9 cellular contexts compared by ENCODE assay signal in the genomic region with DNA sequence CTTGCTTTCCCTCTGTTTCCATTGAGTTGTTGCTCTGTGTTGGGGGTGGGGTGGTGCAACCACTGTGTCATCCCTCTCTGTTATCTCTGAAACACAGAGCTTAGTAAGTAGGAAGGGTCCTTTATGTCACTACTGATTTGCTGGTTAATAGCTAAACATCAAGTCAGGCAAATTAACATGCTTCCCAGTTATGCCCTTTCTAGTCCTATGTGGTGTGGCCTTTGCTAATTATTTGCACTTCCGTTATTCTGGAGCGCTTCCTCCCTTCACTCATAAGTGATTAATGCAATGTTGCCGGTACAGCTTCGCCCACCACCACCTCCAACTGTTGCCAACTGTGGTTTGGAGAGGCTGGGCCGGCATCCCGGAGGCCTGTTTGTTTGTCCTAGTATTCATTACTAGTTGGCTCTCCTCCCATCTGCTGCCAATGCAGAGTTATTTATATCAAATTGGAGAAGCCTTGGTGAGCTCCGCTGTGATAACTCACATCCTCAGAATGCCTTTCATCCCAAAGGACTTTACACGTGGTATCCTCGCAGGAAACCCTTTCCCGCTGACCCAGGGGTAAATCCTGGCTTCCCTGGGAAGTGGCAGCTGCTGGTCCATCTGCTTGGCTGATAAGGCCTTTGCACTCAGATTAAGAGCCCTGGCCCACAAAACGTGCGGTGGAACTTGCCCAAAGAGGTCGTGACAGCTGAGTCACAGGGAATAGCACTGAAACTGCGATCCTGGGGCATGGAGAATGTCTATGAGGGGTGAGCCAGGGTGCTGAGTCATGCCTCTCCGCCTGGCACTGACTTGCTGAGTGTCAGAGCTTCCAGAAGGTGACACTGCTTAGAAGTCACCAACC.
DNase-seq lines count a peak whose midpoint lies in the region; ATAC-seq and TF ChIP-seq lines count a peak whose summit lies in the region.
"Had no signal": no experiment of that assay in that cellular context is flagged by ENCODE, and none has a peak within 500 bp of the region (broad histone marks: within the 10 kb centered on the region; RNA-seq: fewer than 3 reads in every experiment).

No MANE protein-coding gene starts in this region.

- no peaks in the 10 kb centered on the region for H3K36me3 ChIP-seq in testis (ENCODE audit: low read depth, missing control alignments)

- H3K4me3 ChIP-seq in testis, result no peak overlapping the region

- POLR2A ChIA-PET in activated CD8-positive, alpha-beta T cell treated with anti-CD3 and anti-CD28 coated beads for 36 hours (lab: Charles Lee), result interaction anchor here (0.8 kb wide), 1 partner anchor 56 kb away, joined by 3 read pairs; no protein-coding TSS in a partner anchor
- POLR2A ChIA-PET in activated CD8-positive, alpha-beta T cell treated with anti-CD3 and anti-CD28 coated beads, Interleukin-2, amount 10 ng/mL, durations not matched to agents 7 days and 5 days (lab: Charles Lee), result no interaction called here

- H3K9me3 ChIP-seq in testis, result no peaks in the 10 kb centered on the region

- H3K4me1 Mint-ChIP-seq in activated CD8-positive, alpha-beta T cell treated with anti-CD3 and anti-CD28 coated beads for 36 hours (ENCODE audit: low read depth), result peaks cover 7% of the 10 kb centered on the region
- H3K4me1 Mint-ChIP-seq in activated CD8-positive, alpha-beta T cell treated with anti-CD3 and anti-CD28 coated beads, Interleukin-2, amount 10 ng/mL, durations not matched to agents 7 days and 5 days (ENCODE audit: low read depth), result peaks cover 4% of the 10 kb centered on the region
- peaks cover 69% of the 10 kb centered on the region for H3K4me1 Mint-ChIP-seq in dendritic cell treated with granulocyte-macrophage colony-stimulating factor and Interleukin-4, amounts not matched to agents 40 ng/mL and 50 ng/mL, for 4 days (ENCODE audit: low read depth)

- no peak overlapping the region for H3K27ac Mint-ChIP-seq in activated CD8-positive, alpha-beta T cell treated with anti-CD3 and anti-CD28 coated beads for 36 hours
- no peak overlapping the region for H3K27ac Mint-ChIP-seq in activated CD8-positive, alpha-beta T cell treated with anti-CD3 and anti-CD28 coated beads, Interleukin-2, amount 10 ng/mL, durations not matched to agents 7 days and 5 days
- H3K27ac Mint-ChIP-seq in dendritic cell treated with granulocyte-macrophage colony-stimulating factor and Interleukin-4, amounts not matched to agents 40 ng/mL and 50 ng/mL, for 4 days, result peak overlapping the region; percentile 74

- peak; percentile 5 for DNase-seq in activated CD8-positive, alpha-beta T cell treated with anti-CD3 and anti-CD28 coated beads for 36 hours
- DNase-seq in activated CD8-positive, alpha-beta T cell treated with anti-CD3 and anti-CD28 coated beads, Interleukin-2, amount 10 ng/mL, durations not matched to agents 7 days and 5 days, result no peak
- peak; percentile 75 for DNase-seq in NOMO-1 treated with dmso at 0.1 percent for 144 hours (lab: John Stamatoyannopoulos, UW; ENCODE audit: unreplicated experiment)
- DNase-seq in lung microvascular endothelial cell (ENCODE audit: low read depth in 2 of 2), result peak; percentile 85 to 96
- DNase-seq in central memory CD4-positive, alpha-beta T cell, result no peak
- no peak for DNase-seq in testis
- DNase-seq: DND-41 had no signal

- H3K27me3 Mint-ChIP-seq in activated CD8-positive, alpha-beta T cell treated with anti-CD3 and anti-CD28 coated beads for 36 hours, result peaks cover 14% of the 10 kb centered on the region
- H3K27me3 Mint-ChIP-seq in activated CD8-positive, alpha-beta T cell treated with anti-CD3 and anti-CD28 coated beads, Interleukin-2, amount 10 ng/mL, durations not matched to agents 7 days and 5 days (ENCODE audit: low read depth), result peaks cover 11% of the 10 kb centered on the region
- no peaks in the 10 kb centered on the region for H3K27me3 Mint-ChIP-seq in dendritic cell treated with granulocyte-macrophage colony-stimulating factor and Interleukin-4, amounts not matched to agents 40 ng/mL and 50 ng/mL, for 4 days

- H3K27me3 ChIP-seq in testis, result no peaks in the 10 kb centered on the region

- H3K9me3 Mint-ChIP-seq in activated CD8-positive, alpha-beta T cell treated with anti-CD3 and anti-CD28 coated beads for 36 hours, result no peaks in the 10 kb centered on the region
- no peaks in the 10 kb centered on the region for H3K9me3 Mint-ChIP-seq in activated CD8-positive, alpha-beta T cell treated with anti-CD3 and anti-CD28 coated beads, Interleukin-2, amount 10 ng/mL, durations not matched to agents 7 days and 5 days (ENCODE audit: insufficient read depth)
- no peaks in the 10 kb centered on the region for H3K9me3 Mint-ChIP-seq in dendritic cell treated with granulocyte-macrophage colony-stimulating factor and Interleukin-4, amounts not matched to agents 40 ng/mL and 50 ng/mL, for 4 days

- ATAC-seq in activated CD8-positive, alpha-beta T cell treated with anti-CD3 and anti-CD28 coated beads for 36 hours, result no peak
- no peak for ATAC-seq in activated CD8-positive, alpha-beta T cell treated with anti-CD3 and anti-CD28 coated beads, Interleukin-2, amount 10 ng/mL, durations not matched to agents 7 days and 5 days
- no peak for ATAC-seq in GM21526 (IDR thresholded peaks at IDR 0.05; ENCODE audit: low FRiP score, unreplicated experiment)

- TF ChIP-seq POLR2A in testis (IDR thresholded peaks at IDR 0.05), result no peak

- no peaks in the 10 kb centered on the region for H3K4me1 ChIP-seq in testis

- CTCF ChIA-PET in activated CD8-positive, alpha-beta T cell treated with anti-CD3 and anti-CD28 coated beads for 36 hours (lab: Charles Lee), result interaction anchor here (1.1 to 1.7 kb wide), 3 partner anchors 20 to 51 kb away, joined by 3 to 7 read pairs (median 3); no protein-coding TSS in a partner anchor
- CTCF ChIA-PET in activated CD8-positive, alpha-beta T cell treated with anti-CD3 and anti-CD28 coated beads, Interleukin-2, amount 10 ng/mL, durations not matched to agents 7 days and 5 days (lab: Charles Lee), result interaction anchor here (0.6 to 1.7 kb wide), 2 partner anchors 25 to 189 kb away, joined by 3 to 5 read pairs; no protein-coding TSS in a partner anchor

- H3K27ac ChIP-seq in testis, result no peak overlapping the region

- no peak overlapping the region for H3K4me3 Mint-ChIP-seq in activated CD8-positive, alpha-beta T cell treated with anti-CD3 and anti-CD28 coated beads for 36 hours
- H3K4me3 Mint-ChIP-seq in activated CD8-positive, alpha-beta T cell treated with anti-CD3 and anti-CD28 coated beads, Interleukin-2, amount 10 ng/mL, durations not matched to agents 7 days and 5 days, result no peak overlapping the region
- no peak overlapping the region for H3K4me3 Mint-ChIP-seq in dendritic cell treated with granulocyte-macrophage colony-stimulating factor and Interleukin-4, amounts not matched to agents 40 ng/mL and 50 ng/mL, for 4 days

- TF ChIP-seq CTCF in activated CD8-positive, alpha-beta T cell treated with anti-CD3 and anti-CD28 coated beads for 36 hours (IDR thresholded peaks at IDR 0.05), result no peak
- no peak for TF ChIP-seq CTCF in testis (IDR thresholded peaks at IDR 0.05)

- WGBS in testis, 2 donors, result 52 to 58% methylated on average over 13 to 15 of the region's 15 CpGs

- intact Hi-C loops in activated CD8-positive, alpha-beta T cell treated with anti-CD3 and anti-CD28 coated beads for 36 hours (cut with micrococcal nuclease), result no loop called here
- intact Hi-C loops in dendritic cell treated with granulocyte-macrophage colony-stimulating factor and Interleukin-4, amounts not matched to agents 40 ng/mL and 50 ng/mL, for 4 days (cut with micrococcal nuclease), result loop anchor here (5.0 kb wide), 1 partner anchor 72 kb away; the partner anchor contains the start of gene ZCCHC2
- intact Hi-C loops in testis (cut with DNase I; ENCODE audit: low total_unique reads), result no loop called here

- no peaks in the 10 kb centered on the region for H3K36me3 Mint-ChIP-seq in activated CD8-positive, alpha-beta T cell treated with anti-CD3 and anti-CD28 coated beads for 36 hours (ENCODE audit: low read depth)
- H3K36me3 Mint-ChIP-seq in activated CD8-positive, alpha-beta T cell treated with anti-CD3 and anti-CD28 coated beads, Interleukin-2, amount 10 ng/mL, durations not matched to agents 7 days and 5 days (ENCODE audit: low read depth), result no peaks in the 10 kb centered on the region
- no peaks in the 10 kb centered on the region for H3K36me3 Mint-ChIP-seq in dendritic cell treated with granulocyte-macrophage colony-stimulating factor and Interleukin-4, amounts not matched to agents 40 ng/mL and 50 ng/mL, for 4 days (ENCODE audit: low read depth)

Comparison
In these comparisons a context has a peak if more than half of its experiments do, and no peak if none do; other contexts are left out.
1. DNase-seq: peak in activated CD8-positive, alpha-beta T cell treated with anti-CD3 and anti-CD28 coated beads for 36 hours (single experiment), NOMO-1 treated with dmso at 0.1 percent for 144 hours (single experiment) and lung microvascular endothelial cell (2 of 2); none in activated CD8-positive, alpha-beta T cell treated with anti-CD3 and anti-CD28 coated beads, Interleukin-2, amount 10 ng/mL, durations not matched to agents 7 days and 5 days (single experiment), central memory CD4-positive, alpha-beta T cell (single experiment) and testis (single experiment).